18 cellular contexts compared by ENCODE assay signal in the genomic region with DNA sequence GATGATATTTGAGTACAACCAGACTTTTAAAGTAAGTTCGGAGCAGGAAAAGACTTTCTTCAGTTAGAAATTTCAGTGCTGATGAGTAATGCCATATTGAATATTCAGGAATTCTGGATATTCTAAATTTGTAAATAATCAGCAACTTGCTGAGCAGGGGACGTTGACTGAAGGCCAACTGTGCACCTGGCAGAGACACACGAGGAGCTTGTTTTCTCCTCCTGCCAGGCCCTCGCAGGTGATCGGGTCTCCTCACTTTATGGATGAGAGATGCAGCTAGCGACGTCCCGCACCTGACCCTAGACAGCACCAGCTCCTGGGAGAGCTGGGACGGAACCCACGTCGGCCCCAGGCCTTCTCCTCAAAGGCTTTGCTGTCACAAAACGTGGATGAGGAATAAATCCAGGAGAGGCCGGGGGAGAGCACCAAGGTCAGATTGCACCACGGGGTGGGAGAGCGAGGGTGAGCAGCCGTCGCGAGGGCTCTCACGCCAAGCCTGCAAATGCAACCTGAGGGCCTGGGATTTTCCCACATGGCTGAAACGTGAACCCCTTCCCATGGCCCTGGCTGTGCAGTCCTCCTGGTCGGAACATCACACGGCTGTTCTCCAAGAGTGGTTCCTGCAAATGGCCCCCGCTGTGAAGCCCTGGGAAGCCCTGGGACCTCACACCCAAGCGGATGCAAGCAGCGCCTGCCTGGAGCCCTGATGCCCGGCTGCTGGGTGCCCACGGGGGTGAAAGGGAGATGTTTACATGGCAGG. TPM values are rescaled to one million over a fixed set of nuclear protein-coding genes. Genes with fewer than 3 reads are reported as not detected.
"Had no signal": no experiment of that assay in that cellular context is flagged by ENCODE, and none has a peak within 500 bp of the region (broad histone marks: within the 10 kb centered on the region; RNA-seq: fewer than 3 reads in every experiment).

No MANE protein-coding gene starts in this region.

- DNase-seq: activated CD4-positive, alpha-beta T cell treated with anti-CD3 and anti-CD28 coated beads, Interleukin-2, amount 50 U/mL, for 1 hour; activated CD8-positive, alpha-beta memory T cell treated with anti-CD3 and anti-CD28 coated beads for 24 hours; activated naive CD4-positive, alpha-beta T cell treated with Interleukin-2 at 50 U/mL for 16 hours; erythroblast; islet precursor cell; mesendoderm; ovary; stimulated activated CD4-positive, alpha-beta T cell treated with anti-CD3 and anti-CD28 coated beads, Interleukin-15, amount 100 ng/mL, for 24 hours; stimulated activated CD4-positive, alpha-beta T cell treated with anti-CD3 and anti-CD28 coated beads, Interleukin-4, amount 100 ng/mL, for 24 hours; stimulated activated naive CD4-positive, alpha-beta T cell; SW 1271; uterus had no signal

- H3K4me3 Mint-ChIP-seq: activated T-helper 1 cell treated with anti-CD3 and anti-CD28 coated beads, Interleukin-12 subunit alpha, Interleukin-12 subunit beta, Interleukin-2, Interleukin-4 antibody, amounts not matched to agents 30 ng/mL and 10 ng/mL and 1 ng/mL, durations not matched to agents 14 hours and 24 hours and 36 hours; dendritic cell treated with granulocyte-macrophage colony-stimulating factor and Interleukin-4, amounts not matched to agents 40 ng/mL and 50 ng/mL, for 4 days; T-helper 2 cell treated with Interferon-gamma antibody and Interleukin-4, amounts not matched to agents 5 μg/mL and 100 μg/mL, for 36 hours had no signal

- H3K4me3 ChIP-seq: breast epithelium, hepatocyte, ovary, tibial nerve, uterus had no signal

- H3K27ac ChIP-seq: breast epithelium, hepatocyte, ovary, tibial nerve, uterus had no signal

- H3K36me3 ChIP-seq: breast epithelium, ovary, tibial nerve, uterus had no signal

- H3K9me3 Mint-ChIP-seq: activated T-helper 1 cell treated with anti-CD3 and anti-CD28 coated beads, Interleukin-12 subunit alpha, Interleukin-12 subunit beta, Interleukin-2, Interleukin-4 antibody, amounts not matched to agents 30 ng/mL and 10 ng/mL and 1 ng/mL, durations not matched to agents 14 hours and 24 hours and 36 hours; dendritic cell treated with granulocyte-macrophage colony-stimulating factor and Interleukin-4, amounts not matched to agents 40 ng/mL and 50 ng/mL, for 4 days; T-helper 2 cell treated with Interferon-gamma antibody and Interleukin-4, amounts not matched to agents 5 μg/mL and 100 μg/mL, for 36 hours had no signal

- H3K9me3 ChIP-seq: breast epithelium, ovary, tibial nerve, uterus had no signal

- H3K27me3 ChIP-seq: breast epithelium, hepatocyte, ovary, uterus had no signal

- H3K27ac Mint-ChIP-seq: activated T-helper 1 cell treated with anti-CD3 and anti-CD28 coated beads, Interleukin-12 subunit alpha, Interleukin-12 subunit beta, Interleukin-2, Interleukin-4 antibody, amounts not matched to agents 30 ng/mL and 10 ng/mL and 1 ng/mL, durations not matched to agents 14 hours and 24 hours and 36 hours; dendritic cell treated with granulocyte-macrophage colony-stimulating factor and Interleukin-4, amounts not matched to agents 40 ng/mL and 50 ng/mL, for 4 days; T-helper 2 cell treated with Interferon-gamma antibody and Interleukin-4, amounts not matched to agents 5 μg/mL and 100 μg/mL, for 36 hours had no signal

RNA-seq across cellular contexts. Expression of a gene that starts 45.5 kb away (rescaled TPM):
- total RNA-seq: activated T-helper 1 cell treated with anti-CD3 and anti-CD28 coated beads, Interleukin-12 subunit alpha, Interleukin-12 subunit beta, Interleukin-2, Interleukin-4 antibody, amounts not matched to agents 30 ng/mL and 10 ng/mL and 1 ng/mL, durations not matched to agents 14 hours and 24 hours and 36 hours had no signal
